ENCODE assay signal across 9 cellular contexts in the genomic region with DNA sequence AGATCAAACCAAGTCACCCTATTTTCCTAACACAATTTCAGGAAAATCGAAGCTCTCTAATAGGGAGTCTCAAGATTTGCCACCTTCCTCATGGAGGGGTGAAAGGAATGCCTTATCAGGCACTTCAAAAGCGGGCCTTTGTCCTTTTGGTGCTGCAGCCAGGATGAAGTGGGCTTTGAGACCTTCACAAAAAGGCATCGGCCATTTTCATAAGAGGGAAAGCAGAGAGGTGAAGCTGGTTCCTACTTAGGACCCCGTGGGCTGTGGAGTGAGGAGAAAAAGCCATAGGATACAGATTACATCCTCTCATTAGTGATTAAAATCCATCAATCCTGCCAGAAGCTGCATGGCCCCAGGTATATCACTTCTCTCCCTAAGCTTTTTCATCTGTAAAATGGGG. TPM values are rescaled to one million over a fixed set of nuclear protein-coding genes. Genes with fewer than 3 reads are reported as not detected.
DNase-seq lines count a peak whose midpoint lies in the region; ATAC-seq, FAIRE-seq and TF ChIP-seq lines count a peak whose summit lies in the region.
"Had no signal": no experiment of that assay in that cellular context is flagged by ENCODE, and none has a peak within 500 bp of the region (broad histone marks: within the 10 kb centered on the region; RNA-seq: fewer than 3 reads in every experiment).

No MANE protein-coding gene starts in this region.

- TF ChIP-seq EP300 in suprapubic skin (IDR thresholded peaks at IDR 0.05), result no peak

- no peak for ATAC-seq in activated naive CD4-positive, alpha-beta T cell treated with anti-CD3 and anti-CD28 coated beads, Interleukin-2, amount 50 U/mL, for 72 hours

- no peak for FAIRE-seq in kidney (lab: Jason Lieb, UNC)
- FAIRE-seq: D721Med had no signal

- no peak overlapping the region for H3K27ac ChIP-seq in kidney (ENCODE audit: low read depth in 2 of 2, low read length in 2 of 2)
- H3K27ac ChIP-seq in suprapubic skin, result no peak overlapping the region

- H3K36me3 Mint-ChIP-seq in activated CD4-positive, alpha-beta T cell treated with anti-CD3 and anti-CD28 coated beads, Interleukin-2, amount 10 ng/mL, durations not matched to agents 24 days and 14 days (ENCODE audit: low read depth), result peaks cover 10% of the 10 kb centered on the region
- H3K36me3 Mint-ChIP-seq in activated naive CD4-positive, alpha-beta T cell treated with anti-CD3 and anti-CD28 coated beads, Interleukin-2, amount 50 U/mL, for 72 hours, result peaks cover 6 to 20% of the 10 kb centered on the region in 2 donors

- peak overlapping the region; percentile 92 for H3K27ac Mint-ChIP-seq in activated CD4-positive, alpha-beta T cell treated with anti-CD3 and anti-CD28 coated beads, Interleukin-2, amount 10 ng/mL, durations not matched to agents 24 days and 14 days
- peak overlapping the region; percentile 90 to 95 for H3K27ac Mint-ChIP-seq in activated naive CD4-positive, alpha-beta T cell treated with anti-CD3 and anti-CD28 coated beads, Interleukin-2, amount 50 U/mL, for 72 hours

- H3K27me3 Mint-ChIP-seq in activated CD4-positive, alpha-beta T cell treated with anti-CD3 and anti-CD28 coated beads, Interleukin-2, amount 10 ng/mL, durations not matched to agents 24 days and 14 days, result no peaks in the 10 kb centered on the region

- DNase-seq in activated CD4-positive, alpha-beta T cell treated with anti-CD3 and anti-CD28 coated beads, Interleukin-2, amount 10 ng/mL, durations not matched to agents 24 days and 14 days, result no peak
- no peak for DNase-seq in activated CD4-positive, alpha-beta T cell treated with anti-CD3 and anti-CD28 coated beads for 48 hours
- no peak for DNase-seq in activated naive CD4-positive, alpha-beta T cell treated with anti-CD3 and anti-CD28 coated beads, Interleukin-2, amount 50 U/mL, for 72 hours (ENCODE audit: low spot score in 2 of 2)
- DNase-seq in kidney, result no peak
- no peak for DNase-seq in suprapubic skin (ENCODE audit: low spot score in 2 of 2)
- DNase-seq in NCI-H526 treated with DMSO at 0.1 percent for 48 hours (lab: John Stamatoyannopoulos, UW), result no peak
- DNase-seq in NCI-H226, result no peak
- no peak for DNase-seq in UCSD-AML1 (lab: John Stamatoyannopoulos, UW; ENCODE audit: unreplicated experiment)

- H3K4me1 Mint-ChIP-seq in activated CD4-positive, alpha-beta T cell treated with anti-CD3 and anti-CD28 coated beads, Interleukin-2, amount 10 ng/mL, durations not matched to agents 24 days and 14 days, result peaks cover 29% of the 10 kb centered on the region

- TF ChIP-seq POLR2A in suprapubic skin (IDR thresholded peaks at IDR 0.05), result no peak

- intact Hi-C loops in activated CD4-positive, alpha-beta T cell treated with anti-CD3 and anti-CD28 coated beads, Interleukin-2, amount 10 ng/mL, durations not matched to agents 24 days and 14 days (cut with micrococcal nuclease), result loop anchor here (1.0 to 10.0 kb wide), 4 partner anchors 40 to 185 kb away; a partner anchor contains a TSS
- intact Hi-C loops in kidney (cut with DNase I), result loop anchor here (10.0 kb wide), 1 partner anchor 114 kb away; a partner anchor contains a TSS

- H3K27me3 ChIP-seq in suprapubic skin, result no peaks in the 10 kb centered on the region

- H3K9me3 ChIP-seq in kidney (ENCODE audit: control insufficient read depth in 1 of 2, low read length in 2 of 2), result no peaks in the 10 kb centered on the region
- H3K9me3 ChIP-seq in suprapubic skin, result no peaks in the 10 kb centered on the region

- H3K36me3 ChIP-seq in kidney (ENCODE audit: control insufficient read depth in 1 of 2, insufficient read depth in 2 of 2, low read length in 2 of 2) (peaks cover 3 to 15% of the 10 kb centered on the region in 2 donors), suprapubic skin (peaks cover 5% of the 10 kb centered on the region)

- H3K9me3 Mint-ChIP-seq in activated CD4-positive, alpha-beta T cell treated with anti-CD3 and anti-CD28 coated beads, Interleukin-2, amount 10 ng/mL, durations not matched to agents 24 days and 14 days, result no peaks in the 10 kb centered on the region
- H3K9me3 Mint-ChIP-seq in activated naive CD4-positive, alpha-beta T cell treated with anti-CD3 and anti-CD28 coated beads, Interleukin-2, amount 50 U/mL, for 72 hours, result no peaks in the 10 kb centered on the region

- H3K4me3 ChIP-seq in kidney (ENCODE audit: low read length in 2 of 2) (peak overlapping the region; percentile 80 to 90), suprapubic skin (peak overlapping the region; percentile 91)

- peak overlapping the region; percentile 35 to 88 for H3K9ac ChIP-seq in kidney (ENCODE audit: low read length in 2 of 2)

- no peak for TF ChIP-seq CTCF in kidney (IDR thresholded peaks at IDR 0.05; ENCODE audit: borderline replicate concordance, extremely low read depth, insufficient read depth)
- TF ChIP-seq CTCF in suprapubic skin (IDR thresholded peaks at IDR 0.05), result no peak

- H3K4me1 ChIP-seq in kidney (ENCODE audit: control insufficient read depth in 1 of 2, insufficient read depth in 1 of 2, low read depth in 1 of 2, low read length in 2 of 2) (peaks cover 10 to 24% of the 10 kb centered on the region in 2 donors), suprapubic skin (peaks cover 39% of the 10 kb centered on the region)

- peak overlapping the region; percentile 98 for H3K4me3 Mint-ChIP-seq in activated CD4-positive, alpha-beta T cell treated with anti-CD3 and anti-CD28 coated beads, Interleukin-2, amount 10 ng/mL, durations not matched to agents 24 days and 14 days

- 70% methylated on average over 4 of the region's 4 CpGs for WGBS in suprapubic skin

RNA-seq across cellular contexts. Expression of a gene that starts 0.9 kb away (rescaled TPM):
- total RNA-seq in activated CD4-positive, alpha-beta T cell treated with anti-CD3 and anti-CD28 coated beads, Interleukin-2, amount 10 ng/mL, durations not matched to agents 24 days and 14 days, result 32.0 and 34.3 TPM in 2 replicates
- 10 to 100 TPM in 1 of 2 donors, 1 to 10 TPM in 1; 6.0 to 37.7 TPM for total RNA-seq in activated naive CD4-positive, alpha-beta T cell treated with anti-CD3 and anti-CD28 coated beads, Interleukin-2, amount 50 U/mL, for 72 hours
- total RNA-seq in kidney (19.0 TPM), suprapubic skin (10 to 100 TPM; 14.7 to 21.9 (median 21.4) TPM)
- 38.2 TPM for polyA plus RNA-seq in kidney (ENCODE audit: insufficient read depth, low read depth, low replicate concordance)

RNA-seq across cellular contexts. Expression of a gene that starts 39.5 kb away (rescaled TPM):
- 108 and 109 TPM in 2 replicates for total RNA-seq in activated CD4-positive, alpha-beta T cell treated with anti-CD3 and anti-CD28 coated beads, Interleukin-2, amount 10 ng/mL, durations not matched to agents 24 days and 14 days
- total RNA-seq in activated naive CD4-positive, alpha-beta T cell treated with anti-CD3 and anti-CD28 coated beads, Interleukin-2, amount 50 U/mL, for 72 hours, result 100 to 1,000 TPM in 1 of 2 donors, 10 to 100 TPM in 1; 93.3 to 125 TPM
- total RNA-seq in kidney (74.3 TPM), suprapubic skin (100 to 1,000 TPM in 1 of 4 donors, 10 to 100 TPM in 3; 33.3 to 110 (median 51.6) TPM)
- polyA plus RNA-seq in kidney (ENCODE audit: insufficient read depth, low read depth, low replicate concordance), result 82.7 TPM

RNA-seq across cellular contexts. Expression of a gene that starts 43.9 kb away (rescaled TPM):
- total RNA-seq in activated CD4-positive, alpha-beta T cell treated with anti-CD3 and anti-CD28 coated beads, Interleukin-2, amount 10 ng/mL, durations not matched to agents 24 days and 14 days, result 0.76 and 1.3 TPM in 2 replicates
- 1 to 10 TPM; 1.5 to 6.3 TPM for total RNA-seq in activated naive CD4-positive, alpha-beta T cell treated with anti-CD3 and anti-CD28 coated beads, Interleukin-2, amount 50 U/mL, for 72 hours
- total RNA-seq in kidney, result 3.1 TPM
- polyA plus RNA-seq in kidney (ENCODE audit: insufficient read depth, low read depth, low replicate concordance), result 2.7 TPM
- 1 to 10 TPM in 1 of 4 donors, under 1 TPM in 1, not detected in 2; 0.56 to 2.2 TPM for total RNA-seq in suprapubic skin
